In genomic region chr17:6636105-6636504, GRCh38 we compare ENCODE assay signal across 2 cellular contexts.
TF ChIP-seq lines count a peak whose summit lies in the region.

No MANE protein-coding gene starts in this region.

TF ChIP-seq in A549, 52 proteins besides CTCF, POLR2A, EP300 and RAD21:
- TF ChIP-seq CHD4 (IDR thresholded peaks at IDR 0.05; ENCODE audit: borderline replicate concordance) (no peak), BCL3 (IDR thresholded peaks at IDR 0.05) (no peak)

TF ChIP-seq in HepG2, 621 proteins besides CTCF, POLR2A, EP300 and RAD21:
- no peak for TF ChIP-seq FOXA1 (IDR thresholded peaks at IDR 0.05)
- TF ChIP-seq FOXA1 (CRISPR knock-in tag; IDR thresholded peaks at IDR 0.05): no peak
- no peak for TF ChIP-seq MBNL3 (CRISPR knock-in tag; conservative IDR thresholded peaks at IDR 0.05)
- TF ChIP-seq ZFP36 (IDR thresholded peaks at IDR 0.05; ENCODE audit: borderline replicate concordance, low read depth, low read length, partially characterized antibody): no peak
- TF ChIP-seq KLF9 (CRISPR knock-in tag; IDR thresholded peaks at IDR 0.05; ENCODE audit: low read depth): no peak
- no peak for TF ChIP-seq SMC3 (IDR thresholded peaks at IDR 0.05; ENCODE audit: low read length)
- TF ChIP-seq ZNF646 (CRISPR knock-in tag; IDR thresholded peaks at IDR 0.05): no peak
- no peak for TF ChIP-seq ZNF230 (CRISPR knock-in tag; IDR thresholded peaks at IDR 0.05)
- TF ChIP-seq NR2F6 (IDR thresholded peaks at IDR 0.05): no peak
- TF ChIP-seq NR2F6 (CRISPR knock-in tag; IDR thresholded peaks at IDR 0.05): no peak
- TF ChIP-seq ZNF816 (CRISPR knock-in tag; IDR thresholded peaks at IDR 0.05; ENCODE audit: borderline replicate concordance): no peak
